ENCODE assay signal across 8 cellular contexts in the genomic region with DNA sequence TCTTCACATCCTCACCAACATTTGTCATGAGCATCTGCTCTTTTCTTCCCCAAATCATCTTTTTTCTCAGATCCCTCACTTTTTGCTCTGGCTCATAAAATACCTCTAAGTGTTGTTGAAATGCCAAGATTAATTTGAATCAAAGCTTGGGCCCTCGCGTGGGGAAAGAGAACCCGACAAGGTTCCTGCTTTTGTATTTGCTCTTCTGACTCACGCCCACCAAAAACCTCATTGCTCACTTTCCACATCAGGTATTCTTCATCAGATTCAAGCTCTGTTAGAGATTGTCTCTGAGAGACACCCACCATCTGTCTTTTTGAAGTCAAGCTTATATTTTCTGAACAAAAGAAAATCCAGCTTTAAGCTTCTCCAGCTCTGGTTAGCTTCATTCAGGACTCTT.
"Had no signal": no experiment of that assay in that cellular context is flagged by ENCODE, and none has a peak within 500 bp of the region (broad histone marks: within the 10 kb centered on the region; RNA-seq: fewer than 3 reads in every experiment).

No MANE protein-coding gene starts in this region.

- FAIRE-seq: H1, H54, HepG2 had no signal

- H3K27ac Mint-ChIP-seq: H9, IgD-negative memory B cell had no signal

- H3K9ac ChIP-seq: GM23248 had no signal

- H3K4me3 Mint-ChIP-seq: H9, IgD-negative memory B cell had no signal

- H3K9me3 Mint-ChIP-seq: H9, IgD-negative memory B cell had no signal

- H3K4me3 ChIP-seq: GM23248 had no signal

- DNase-seq: GM23248, H9, HCEC 1CT, KG1 had no signal

- H3K27ac ChIP-seq: GM23248 had no signal

- ATAC-seq: HepG2 had no signal

- H2AFZ ChIP-seq: GM23248 had no signal
